24 cellular contexts compared by ENCODE assay signal in the genomic region with DNA sequence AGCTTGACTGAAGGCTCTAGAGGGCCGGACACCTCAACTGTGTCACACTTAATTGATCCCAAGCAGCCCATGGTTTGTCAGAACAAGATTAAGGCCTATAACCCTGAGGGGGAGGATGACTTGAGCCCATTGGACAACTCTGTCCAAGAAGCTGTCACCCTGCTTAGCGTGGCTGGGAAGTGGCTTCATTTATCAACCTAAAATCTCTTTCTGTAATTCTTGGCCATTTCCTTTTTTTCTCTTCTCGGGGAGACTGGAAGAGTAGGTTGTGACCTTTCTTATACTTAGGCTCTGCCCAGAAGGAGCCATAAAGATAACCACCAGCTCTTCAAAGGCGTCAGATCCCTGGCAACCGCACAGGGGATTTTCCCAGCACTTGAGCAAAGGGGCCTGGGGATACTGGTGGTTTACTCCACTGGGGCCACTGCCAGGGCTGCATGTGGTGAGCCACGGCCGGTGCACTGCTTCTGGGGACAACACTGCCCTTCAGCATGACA.
A peak's percentile ranks its signal among the peaks of the same experiment; 100 is the strongest.
DNase-seq lines count a peak whose midpoint lies in the region; ATAC-seq and TF ChIP-seq lines count a peak whose summit lies in the region.
"Had no signal": no experiment of that assay in that cellular context is flagged by ENCODE, and none has a peak within 500 bp of the region (broad histone marks: within the 10 kb centered on the region; RNA-seq: fewer than 3 reads in every experiment).

No MANE protein-coding gene starts in this region.

- H3K4me3 ChIP-seq in Panc1 (ENCODE audit: low read depth in 2 of 2, low read length in 2 of 2) (no peak overlapping the region), mucosa of descending colon (no peak overlapping the region)
- H3K4me3 ChIP-seq: ascending aorta, PC-9 had no signal

- no peak overlapping the region for H3K27ac ChIP-seq in Panc1 (ENCODE audit: low read length)
- H3K27ac ChIP-seq: ascending aorta, KMS-11, parathyroid adenoma, PC-9 had no signal

- H3K4me1 ChIP-seq in Panc1 (ENCODE audit: control insufficient read depth, insufficient read depth, low read length) (no peaks in the 10 kb centered on the region), mucosa of descending colon (ENCODE audit: low read depth) (no peaks in the 10 kb centered on the region)
- H3K4me1 ChIP-seq: ascending aorta, parathyroid adenoma had no signal

- H3K9me3 ChIP-seq in Panc1 (ENCODE audit: control insufficient read depth, insufficient read depth, low read depth, low read length): no peaks in the 10 kb centered on the region
- H3K9me3 ChIP-seq in mucosa of descending colon: no peaks in the 10 kb centered on the region
- H3K9me3 ChIP-seq: ascending aorta had no signal

- in situ Hi-C loops in Panc1 (cut with HindIII; ENCODE audit: low pct_unique_long_range_greater_than_20kb, low sequenced_read_pairs): no loop called here

- H3K27me3 ChIP-seq in Panc1 (ENCODE audit: control insufficient read depth, insufficient read depth, low read length): no peaks in the 10 kb centered on the region
- H3K27me3 ChIP-seq: ascending aorta had no signal

- BruUV-seq in Panc1 (replicated peaks; lab: Mats Ljungman, UMichigan): no TSS peak

- TF ChIP-seq CTCF in Panc1 (IDR thresholded peaks at IDR 0.05) (no peak), mucosa of descending colon (IDR thresholded peaks at IDR 0.05) (no peak)

- DNase-seq in ELF-1 (ENCODE audit: low read depth, low spot score) (peak; percentile 77), Panc1 (ENCODE audit: low read depth, low spot score) (no peak), cardiac septum (ENCODE audit: low spot score) (peak; percentile 81), mucosa of descending colon (peak; percentile 49 to 62 (median 60)), NCI-H146 (lab: John Stamatoyannopoulos, UW) (no peak), NCI-H1417 treated with DMSO at 0.1 percent for 48 hours (lab: John Stamatoyannopoulos, UW) (no peak)
- DNase-seq in central memory CD4-positive, alpha-beta T cell: no peak
- DNase-seq: ACHN; activated CD4-positive, alpha-beta T cell treated with anti-CD3 and anti-CD28 coated beads for 1 hour; activated T-cell treated with anti-CD3 and anti-CD28 coated beads, Interleukin-2, amount 50 U/mL, for 72 hours; CD4-positive, alpha-beta T cell; glutamatergic neuron; mammary epithelial cell; naive B cell; NCI-H1105; NCI-H748 treated with DMSO at 0.1 percent for 48 hours; PC-9; stimulated activated CD4-positive, alpha-beta T cell treated with anti-CD3 and anti-CD28 coated beads, Interleukin-2, amount 100 ng/mL, for 48 hours; stimulated activated naive CD8-positive, alpha-beta T cell treated with anti-CD3 and anti-CD28 coated beads, Interleukin-15, amount 100 ng/mL, for 72 hours; T-helper 9 cell had no signal

- ATAC-seq in Panc1: peak; percentile 58; the same call in 1 of the 2 replicates
- ATAC-seq in mucosa of descending colon: peak; percentile 84
- no peak for ATAC-seq in HG03135 (IDR thresholded peaks at IDR 0.05; ENCODE audit: unreplicated experiment)
- ATAC-seq: activated T-cell treated with anti-CD3 and anti-CD28 coated beads, Interleukin-2, amount 50 U/mL, for 72 hours; stimulated activated naive CD8-positive, alpha-beta T cell treated with anti-CD3 and anti-CD28 coated beads, Interleukin-15, amount 100 ng/mL, for 72 hours had no signal

- intact Hi-C loops in Panc1 (cut with micrococcal nuclease; ENCODE audit: unreplicated experiment): no loop called here
- intact Hi-C loops in cardiac septum (cut with DNase I): no loop called here
- intact Hi-C loops in mucosa of descending colon (cut with DNase I, micrococcal nuclease): no loop called here

- CTCF ChIA-PET in Panc1 (lab: Charles Lee): no interaction called here

- POLR2A ChIA-PET in Panc1 (lab: Charles Lee): no interaction called here

- H3K36me3 ChIP-seq in Panc1 (ENCODE audit: control insufficient read depth, insufficient read depth, low read length) (no peaks in the 10 kb centered on the region), mucosa of descending colon (ENCODE audit: low read depth) (no peaks in the 10 kb centered on the region)
- H3K36me3 ChIP-seq: ascending aorta had no signal

Comparison
In these comparisons a context has a peak if more than half of its experiments do, and no peak if none do; other contexts are left out.
1. DNase-seq: peak in ELF-1 (single experiment), cardiac septum (single experiment) and mucosa of descending colon (3 of 3); none in Panc1 (single experiment), NCI-H146 (single experiment), central memory CD4-positive, alpha-beta T cell (single experiment) and NCI-H1417 treated with DMSO at 0.1 percent for 48 hours (single experiment).